14 cellular contexts compared by ENCODE assay signal in genomic region chr21:46363698-46364097, GRCh38. TPM values are rescaled to one million over a fixed set of nuclear protein-coding genes. Genes with fewer than 3 reads are reported as not detected.
A peak's percentile ranks its signal among the peaks of the same experiment; 100 is the strongest.
DNase-seq lines count a peak whose midpoint lies in the region; ATAC-seq, FAIRE-seq and TF ChIP-seq lines count a peak whose summit lies in the region.
"Had no signal": no experiment of that assay in that cellular context is flagged by ENCODE, and none has a peak within 500 bp of the region (broad histone marks: within the 10 kb centered on the region; RNA-seq: fewer than 3 reads in every experiment).

No MANE protein-coding gene starts in this region.

- H3K27me3 ChIP-seq in K562 (ENCODE audit: control insufficient read depth in 2 of 2, insufficient read depth in 2 of 2, low read length in 2 of 2): no peaks in the 10 kb centered on the region
- H3K27me3 ChIP-seq in osteoblast (ENCODE audit: insufficient read depth, low read length): no peaks in the 10 kb centered on the region
- H3K27me3 ChIP-seq in uterus: no peaks in the 10 kb centered on the region
- H3K27me3 ChIP-seq: BLaER1 treated with 17β-estradiol and CSF1 and Interleukin-3, amounts not matched to agents 10 nM and 100 nM had no signal

- no peak for TF ChIP-seq EP300 in K562 (IDR thresholded peaks at IDR 0.05; ENCODE audit: low read length)

- FAIRE-seq in K562 (lab: Jason Lieb, UNC): no peak
- FAIRE-seq: GM18507, H1 had no signal

- no peak for ATAC-seq in Right ventricle myocardium superior (ENCODE audit: poor library complexity)
- ATAC-seq in left cardiac atrium: no peak
- no peak for ATAC-seq in K562
- no peak for ATAC-seq in GM18868 (IDR thresholded peaks at IDR 0.05; ENCODE audit: unreplicated experiment)
- ATAC-seq: HCT116 had no signal

- BruUV-seq in K562 (replicated peaks; lab: Mats Ljungman, UMichigan): no TSS peak

- H3K4me1 ChIP-seq in K562 (replicated peaks in 1 of 2; ENCODE audit: control insufficient read depth in 2 of 2, insufficient read depth in 2 of 2, low read length in 2 of 2) (peaks cover 0 to 7% of the 10 kb centered on the region in 2 experiments; a peak in 1 of 5 replicates), osteoblast (ENCODE audit: insufficient read depth, low read length) (no peaks in the 10 kb centered on the region), uterus (no peaks in the 10 kb centered on the region)

- H3K4me3 Mint-ChIP-seq in chondrocyte (ENCODE audit: unreplicated experiment): no peak overlapping the region

- no peak overlapping the region for H3K9ac ChIP-seq in K562 (ENCODE audit: insufficient read depth in 1 of 2, low read depth in 2 of 2, low read length in 2 of 2)
- H3K9ac ChIP-seq: BLaER1 treated with 17β-estradiol and CSF1 and Interleukin-3, amounts not matched to agents 10 nM and 100 nM had no signal

- H3K27ac ChIP-seq in K562 (ENCODE audit: extremely low read depth, low read depth, low read length): no peak overlapping the region
- no peak overlapping the region for H3K27ac ChIP-seq in osteoblast (ENCODE audit: low read depth, low read length)
- H3K27ac ChIP-seq in uterus: no peak overlapping the region
- H3K27ac ChIP-seq: BLaER1 treated with 17β-estradiol and CSF1 and Interleukin-3, amounts not matched to agents 10 nM and 100 nM had no signal

- in situ Hi-C loops in K562 (cut with MboI): no loop called here

- TF ChIP-seq RAD21 in K562 (CRISPR knock-in tag; conservative IDR thresholded peaks at IDR 0.05 in 1 of 2, IDR thresholded peaks at IDR 0.05 in 1 of 2): no peak

- H3K4me3 ChIP-seq in K562 (no peak overlapping the region), osteoblast (ENCODE audit: insufficient read depth, low read length) (no peak overlapping the region), uterus (no peak overlapping the region)
- H3K4me3 ChIP-seq: BLaER1 treated with 17β-estradiol and CSF1 and Interleukin-3, amounts not matched to agents 10 nM and 100 nM had no signal

- no peaks in the 10 kb centered on the region for H3K9me1 ChIP-seq in K562 (ENCODE audit: control insufficient read depth, insufficient read depth, low read length)

- POLR2A ChIA-PET in K562 (lab: Yijun Ruan, JAX): interaction anchor here (0.6 kb wide), 1 partner anchor 95 kb away, joined by 3 read pairs; the partner anchor contains the start of gene DIP2A

- DNase-seq in Right ventricle myocardium superior (peak; percentile 14), left cardiac atrium (no peak), K562 (ENCODE audit: extremely low read depth in 1 of 4, low spot score in 3 of 4) (no peak), osteoblast (ENCODE audit: insufficient read length, low spot score, missing footprints) (peak; percentile 41), chondrocyte (ENCODE audit: low spot score) (no peak), uterus (no peak)
- DNase-seq: 8988T; CD4-positive, CD25-positive, alpha-beta regulatory T cell; DMS53 had no signal

- H3K27me3 Mint-ChIP-seq in chondrocyte (ENCODE audit: low read depth): no peaks in the 10 kb centered on the region
- H3K27me3 Mint-ChIP-seq: CD4-positive, CD25-positive, alpha-beta regulatory T cell had no signal

- no peak overlapping the region for H2AFZ ChIP-seq in K562 (ENCODE audit: low read depth, low read length)
- no peak overlapping the region for H2AFZ ChIP-seq in osteoblast (ENCODE audit: low read length)

- CTCF ChIA-PET in K562 (lab: Yijun Ruan, JAX; ENCODE audit: low intra/inter-chr PET ratio): no interaction called here

- H3K4me2 ChIP-seq in K562 (ENCODE audit: insufficient read depth, low read length) (no peak overlapping the region), osteoblast (ENCODE audit: insufficient read depth, low read length) (no peak overlapping the region)
- H3K4me2 ChIP-seq: BLaER1 treated with 17β-estradiol and CSF1 and Interleukin-3, amounts not matched to agents 10 nM and 100 nM had no signal

- H4K20me1 ChIP-seq in K562 (replicated peaks; ENCODE audit: control insufficient read depth, insufficient read depth, low read length) (no peaks in the 10 kb centered on the region), osteoblast (ENCODE audit: insufficient read depth, low read length) (no peaks in the 10 kb centered on the region)

- TF ChIP-seq POLR2A in K562 (conservative IDR thresholded peaks at IDR 0.05) (no peak), uterus (IDR thresholded peaks at IDR 0.05) (no peak)

- H3K9me3 ChIP-seq in K562 (replicated peaks; ENCODE audit: control insufficient read depth, insufficient read depth, low read depth, low read length) (no peaks in the 10 kb centered on the region), osteoblast (ENCODE audit: low read depth, low read length) (no peaks in the 10 kb centered on the region), uterus (no peaks in the 10 kb centered on the region)
- H3K9me3 ChIP-seq: BLaER1 treated with 17β-estradiol and CSF1 and Interleukin-3, amounts not matched to agents 10 nM and 100 nM had no signal

- WGBS in K562 (ENCODE audit: insufficient coverage, low coverage, missing lambda C conversion rate): 94% methylated on average over 16 of the region's 16 CpGs

- peaks cover 24% of the 10 kb centered on the region for H3K36me3 Mint-ChIP-seq in chondrocyte (ENCODE audit: low read depth)

- H3K27ac Mint-ChIP-seq in chondrocyte (ENCODE audit: unreplicated experiment): no peak overlapping the region

- peaks cover 76% of the 10 kb centered on the region; the same call in 2 of the 3 replicates for H3K36me3 ChIP-seq in K562 (ENCODE audit: control insufficient read depth, insufficient read depth, low read length)
- peaks cover 37% of the 10 kb centered on the region for H3K36me3 ChIP-seq in osteoblast (ENCODE audit: insufficient read depth, low read length)
- no peaks in the 10 kb centered on the region for H3K36me3 ChIP-seq in uterus

- H3K4me1 Mint-ChIP-seq in chondrocyte (ENCODE audit: low read depth): peaks cover 1% of the 10 kb centered on the region

- intact Hi-C loops in Right ventricle myocardium superior (cut with DNase I) (no loop called here), left cardiac atrium (cut with DNase I) (no loop called here), K562 (cut with micrococcal nuclease) (no loop called here), uterus (cut with DNase I; ENCODE audit: low total_unique reads) (no loop called here)

- no peaks in the 10 kb centered on the region for H3K9me3 Mint-ChIP-seq in chondrocyte (ENCODE audit: low read depth)

- peaks cover 3% of the 10 kb centered on the region; the same call in 1 of the 3 replicates for H3K79me2 ChIP-seq in K562 (ENCODE audit: control insufficient read depth, insufficient read depth, low read length)
- peaks cover 3% of the 10 kb centered on the region for H3K79me2 ChIP-seq in osteoblast (ENCODE audit: insufficient read depth, low read length)

- TF ChIP-seq CTCF in K562 (IDR thresholded peaks at IDR 0.05 in 2 of 3, conservative IDR thresholded peaks at IDR 0.05 in 1 of 3; ENCODE audit: insufficient read depth in 2 of 3, low read depth in 1 of 3, low read length in 3 of 3) (no peak), osteoblast (IDR thresholded peaks at IDR 0.05; ENCODE audit: extremely low read depth, low read depth, low read length) (no peak), chondrocyte (IDR thresholded peaks at IDR 0.05) (no peak), uterus (IDR thresholded peaks at IDR 0.05) (no peak)

RNA-seq across cellular contexts. Expression of gene PCNT, which starts 39.7 kb away (rescaled TPM):
- 28.9 TPM for total RNA-seq in Right ventricle myocardium superior
- 10 to 100 TPM; 31.8 to 50.2 TPM for total RNA-seq in left cardiac atrium
- 228 and 231 TPM in 2 replicates for total RNA-seq in K562 (2011; cell fraction: chromatin; rRNA removed; ENCODE audit: low replicate concordance)
- 111 and 116 TPM in 2 replicates for total RNA-seq in K562 (2011; cell fraction: nucleolus; rRNA removed)
- total RNA-seq in K562 (2011; cell fraction: nucleoplasm; rRNA removed): 105 and 117 TPM in 2 replicates
- total RNA-seq in K562 (2014; rRNA removed): 31.3 and 36.8 TPM in 2 replicates
- total RNA-seq in K562 (2014; rRNA removed; fragmentation: Illumina TruSeq; extraction: Trizol): 32.5 and 33.8 TPM in 2 replicates
- total RNA-seq in K562 (2015; rRNA removed; fragmentation: Illumina TruSeq; extraction: Trizol): 29.7 and 30.9 TPM in 2 replicates
- 43.7 and 53.5 TPM in 2 replicates for total RNA-seq in K562 (2021)
- 23.9 and 27.8 TPM in 2 replicates for polyA plus RNA-seq in K562 (2011; rRNA removed)
- 12.2 and 15.3 TPM in 2 replicates for polyA plus RNA-seq in K562 (2011; cell fraction: cytosol; rRNA removed)
- polyA plus RNA-seq in K562 (2011; cell fraction: nucleus; rRNA removed): 138 and 140 TPM in 2 replicates
- 30.2 and 40.7 TPM in 2 replicates for polyA plus RNA-seq in K562 (2012)
- polyA plus RNA-seq in K562 (2014; fragmentation: Illumina TruSeq; extraction: Trizol): 32.1 and 34.5 TPM in 2 replicates
- 10 to 100 TPM in 1 of 2 experiments, 1 to 10 TPM in 1; 9.1 to 16.4 TPM for polyA plus RNA-seq in K562 (2014; fragmentation: Nextera tagmentation; extraction: Ambion mirVana)
- 35.9 and 41.2 TPM in 2 replicates for polyA plus RNA-seq in K562 (2014; rRNA removed)
- polyA minus RNA-seq in K562 (2011; rRNA and poly(A)+ RNA removed): 81.0 and 84.8 TPM in 2 replicates
- polyA minus RNA-seq in K562 (2011; cell fraction: cytosol; rRNA and poly(A)+ RNA removed): 18.4 and 26.1 TPM in 2 replicates
- polyA minus RNA-seq in K562 (2011; cell fraction: nucleus; rRNA and poly(A)+ RNA removed): 52.5 and 71.8 TPM in 2 replicates
- total RNA-seq in osteoblast: 19.2 and 23.0 TPM in 2 replicates
- total RNA-seq in chondrocyte: 29.9 to 41.0 TPM (median 37.3 TPM) in 3 replicates
- total RNA-seq in uterus: 10 to 100 TPM in 2 of 4 donors, 1 to 10 TPM in 2; 6.2 to 29.7 (median 17.1) TPM

RNA-seq across cellular contexts. Expression of gene C21orf58, which starts 40.0 kb away (rescaled TPM):
- 1.0 TPM for total RNA-seq in Right ventricle myocardium superior
- total RNA-seq in left cardiac atrium: 1 to 10 TPM; 1.0 to 2.5 TPM
- 76.9 and 158 TPM in 2 replicates for total RNA-seq in K562 (2011; cell fraction: chromatin; rRNA removed; ENCODE audit: low replicate concordance)
- total RNA-seq in K562 (2011; cell fraction: nucleolus; rRNA removed): 122 and 125 TPM in 2 replicates
- 94.2 and 95.7 TPM in 2 replicates for total RNA-seq in K562 (2011; cell fraction: nucleoplasm; rRNA removed)
- total RNA-seq in K562 (2014; rRNA removed): 20.1 and 22.4 TPM in 2 replicates
- total RNA-seq in K562 (2014; rRNA removed; fragmentation: Illumina TruSeq; extraction: Trizol): 4.5 and 6.0 TPM in 2 replicates
- 13.5 and 14.2 TPM in 2 replicates for total RNA-seq in K562 (2015; rRNA removed; fragmentation: Illumina TruSeq; extraction: Trizol)
- total RNA-seq in K562 (2021): 29.1 and 30.5 TPM in 2 replicates
- 12.4 and 16.7 TPM in 2 replicates for polyA plus RNA-seq in K562 (2011; rRNA removed)
- polyA plus RNA-seq in K562 (2011; cell fraction: cytosol; rRNA removed): 13.8 and 15.9 TPM in 2 replicates
- polyA plus RNA-seq in K562 (2011; cell fraction: nucleus; rRNA removed): 66.8 and 97.1 TPM in 2 replicates
- 14.5 and 40.1 TPM in 2 replicates for polyA plus RNA-seq in K562 (2012)
- 10.6 and 16.1 TPM in 2 replicates for polyA plus RNA-seq in K562 (2014; fragmentation: Illumina TruSeq; extraction: Trizol)
- polyA plus RNA-seq in K562 (2014; fragmentation: Nextera tagmentation; extraction: Ambion mirVana): 1 to 10 TPM; 1.2 to 1.9 TPM
- 27.9 and 30.0 TPM in 2 replicates for polyA plus RNA-seq in K562 (2014; rRNA removed)
- 11.0 and 11.9 TPM in 2 replicates for polyA minus RNA-seq in K562 (2011; rRNA and poly(A)+ RNA removed)
- polyA minus RNA-seq in K562 (2011; cell fraction: cytosol; rRNA and poly(A)+ RNA removed): 9.0 and 10.6 TPM in 2 replicates
- polyA minus RNA-seq in K562 (2011; cell fraction: nucleus; rRNA and poly(A)+ RNA removed): 48.5 and 60.9 TPM in 2 replicates
- 2.2 and 3.2 TPM in 2 replicates for total RNA-seq in osteoblast
- 5.0 to 13.9 TPM (median 5.6 TPM) in 3 replicates for total RNA-seq in chondrocyte
- total RNA-seq in uterus: 1 to 10 TPM in 3 of 4 donors, under 1 TPM in 1; 0.88 to 9.4 (median 5.6) TPM

Comparison
In these comparisons a context has a peak if more than half of its experiments do, and no peak if none do; other contexts are left out.
1. DNase-seq: peak in Right ventricle myocardium superior (single experiment) and osteoblast (single experiment); none in left cardiac atrium (single experiment), K562 (0 of 4), chondrocyte (single experiment) and uterus (0 of 2).